In genomic region chr11:1230456-1231395, GRCh38 we compare ENCODE assay signal across 19 cellular contexts. TPM values are rescaled to one million over a fixed set of nuclear protein-coding genes. Genes with fewer than 3 reads are reported as not detected.
DNase-seq lines count a peak whose midpoint lies in the region; ATAC-seq, FAIRE-seq and TF ChIP-seq lines count a peak whose summit lies in the region.
"Had no signal": no experiment of that assay in that cellular context is flagged by ENCODE, and none has a peak within 500 bp of the region (broad histone marks: within the 10 kb centered on the region; RNA-seq: fewer than 3 reads in every experiment).

No MANE protein-coding gene starts in this region.

- no CpG with 5 or more reads among the region's 45 CpGs for WGBS in mesendoderm (ENCODE audit: extremely low coverage, insufficient coverage, low lambda C conversion rate)

- no peaks in the 10 kb centered on the region for H3K9me3 ChIP-seq in left ventricle myocardium inferior (replicated peaks)
- H3K9me3 ChIP-seq: pancreas, uterus had no signal

- FAIRE-seq in urothelium cell line (lab: Jason Lieb, UNC): no peak
- FAIRE-seq: pancreas had no signal

- no peak overlapping the region for H4K8ac ChIP-seq in mesendoderm (ENCODE audit: low read depth, low read length)

- H3K36me3 ChIP-seq in left ventricle myocardium inferior (no peaks in the 10 kb centered on the region), mesendoderm (ENCODE audit: control insufficient read depth, insufficient read depth, low read length) (no peaks in the 10 kb centered on the region)
- H3K36me3 ChIP-seq: pancreas, uterus had no signal

- H3K79me2 ChIP-seq in mesendoderm (ENCODE audit: control insufficient read depth, insufficient read depth, low read length): no peaks in the 10 kb centered on the region

- intact Hi-C loops in Right ventricle myocardium inferior (cut with DNase I) (no loop called here), left ventricle myocardium inferior (cut with micrococcal nuclease) (no loop called here)

- ATAC-seq in Right ventricle myocardium inferior: no peak
- ATAC-seq in SK-N-SH treated with all-trans-retinoic acid at 6 μM for 48 hours: peak; percentile 41
- no peak for ATAC-seq in HG02973 (IDR thresholded peaks at IDR 0.05; ENCODE audit: unreplicated experiment)
- ATAC-seq: activated CD8-positive, alpha-beta T cell treated with anti-CD3 and anti-CD28 coated beads, Interleukin-2, amount 10 ng/mL, durations not matched to agents 7 days and 5 days; pancreas had no signal

- H3K79me1 ChIP-seq in mesendoderm (ENCODE audit: low read length): no peaks in the 10 kb centered on the region

- no peak overlapping the region for H2BK5ac ChIP-seq in mesendoderm (ENCODE audit: low read length)

- H3K27me3 ChIP-seq in left ventricle myocardium inferior (ENCODE audit: low read depth): peaks cover 68% of the 10 kb centered on the region
- no peaks in the 10 kb centered on the region for H3K27me3 ChIP-seq in mesendoderm (ENCODE audit: insufficient read depth, low read length, poor library complexity)
- H3K27me3 ChIP-seq: pancreas had no signal

- no peak overlapping the region for H3K4me2 ChIP-seq in mesendoderm (ENCODE audit: low read length)

- DNase-seq in Right ventricle myocardium inferior (ENCODE audit: missing footprints) (peak; percentile 62), left ventricle myocardium inferior (no peak), kidney tubule cell (ENCODE audit: low spot score) (peak; percentile 3), urothelium cell line (ENCODE audit: low spot score) (peak; percentile 44), cerebellar cortex (ENCODE audit: low spot score) (no peak), mesendoderm (no peak)
- DNase-seq: activated CD8-positive, alpha-beta T cell treated with anti-CD3 and anti-CD28 coated beads, Interleukin-2, amount 10 ng/mL, durations not matched to agents 7 days and 5 days; amygdala; Karpas-422; NCI-H1436; NCI-H510A treated with DMSO at 0.1 percent for 48 hours; stimulated activated naive CD8-positive, alpha-beta T cell treated with anti-CD3 and anti-CD28 coated beads, Interleukin-15, amount 100 ng/mL, for 72 hours; uterus had no signal

- TF ChIP-seq CTCF in left ventricle myocardium inferior (IDR thresholded peaks at IDR 0.05; ENCODE audit: borderline replicate concordance): no peak

- no peak overlapping the region for H3K27ac ChIP-seq in left ventricle myocardium inferior (replicated peaks)
- H3K27ac ChIP-seq in mesendoderm (ENCODE audit: low read depth, low read length): no peak overlapping the region
- H3K27ac ChIP-seq: coronary artery, epithelial cell of prostate, pancreas, uterus had no signal

- no peak overlapping the region for H2BK120ac ChIP-seq in mesendoderm (ENCODE audit: low read depth, low read length)

- H3K4ac ChIP-seq in mesendoderm (ENCODE audit: low read depth, low read length): no peak overlapping the region

- no peak overlapping the region for H3K4me3 ChIP-seq in left ventricle myocardium inferior
- H3K4me3 ChIP-seq in mesendoderm (ENCODE audit: low read length): no peak overlapping the region
- H3K4me3 ChIP-seq: coronary artery, pancreas, uterus had no signal

- H3K4me1 ChIP-seq in left ventricle myocardium inferior (no peaks in the 10 kb centered on the region), mesendoderm (ENCODE audit: control insufficient read depth, low read depth, low read length) (no peaks in the 10 kb centered on the region)
- H3K4me1 ChIP-seq: pancreas, uterus had no signal

- no peak overlapping the region for H4K5ac ChIP-seq in mesendoderm (ENCODE audit: low read length)

- no peak overlapping the region for H2BK15ac ChIP-seq in mesendoderm (replicated peaks; ENCODE audit: low read depth)

- H3K9ac ChIP-seq in mesendoderm (ENCODE audit: low read length): no peak overlapping the region

- no peak overlapping the region for H2AK5ac ChIP-seq in mesendoderm (ENCODE audit: low read length)

- H3K56ac ChIP-seq in mesendoderm (ENCODE audit: low read length): no peak overlapping the region

- no peak overlapping the region for H3K23ac ChIP-seq in mesendoderm (ENCODE audit: low read length)

- no peak overlapping the region for H3K18ac ChIP-seq in mesendoderm (ENCODE audit: low read length)

TF ChIP-seq in SK-N-SH treated with all-trans-retinoic acid at 6 μM for 48 hours, 23 proteins besides CTCF, POLR2A, EP300 and RAD21:
- no peak for TF ChIP-seq POU6F1 (CRISPR knock-in tag; IDR thresholded peaks at IDR 0.05; ENCODE audit: borderline replicate concordance, low read depth)
- no peak for TF ChIP-seq ZFP30 (CRISPR knock-in tag; IDR thresholded peaks at IDR 0.05)
TF ChIP-seq in SK-N-SH treated with all-trans-retinoic acid at 6 μM for 48 hours: peak in this region for 0.

RNA-seq across cellular contexts. Expression of gene MUC5B, which starts 7.9 kb away (rescaled TPM):
- total RNA-seq in Right ventricle myocardium inferior (not detected), left ventricle myocardium inferior (not detected)
- polyA plus RNA-seq in mesendoderm (2013, experiment 1 of 2): under 0.01 TPM
- polyA plus RNA-seq in mesendoderm (2013, experiment 2 of 2): under 0.01 TPM
- total RNA-seq: activated CD8-positive, alpha-beta T cell treated with anti-CD3 and anti-CD28 coated beads, Interleukin-2, amount 10 ng/mL, durations not matched to agents 7 days and 5 days had no signal
- polyA plus RNA-seq: AG04450 had no signal

Comparison
In these comparisons a context has a peak if more than half of its experiments do, and no peak if none do; other contexts are left out.
1. DNase-seq: peak in Right ventricle myocardium inferior (single experiment), kidney tubule cell (single experiment) and urothelium cell line (single experiment); none in left ventricle myocardium inferior (single experiment), cerebellar cortex (single experiment) and mesendoderm (single experiment).